In genomic region chr10:45001382-45002148, GRCh38 we compare ENCODE assay signal across 8 cellular contexts. TPM values are rescaled to one million over a fixed set of nuclear protein-coding genes. Genes with fewer than 3 reads are reported as not detected.
DNase-seq lines count a peak whose midpoint lies in the region; ATAC-seq and TF ChIP-seq lines count a peak whose summit lies in the region.

No MANE protein-coding gene starts in this region.

- H3K27me3 ChIP-seq in Panc1 (ENCODE audit: control insufficient read depth, insufficient read depth, low read length): no peaks in the 10 kb centered on the region

- DNase-seq in DMS53 (lab: John Stamatoyannopoulos, UW) (peak; percentile 80), Panc1 (ENCODE audit: low read depth, low spot score) (peak; percentile 62), left cardiac atrium (peak; percentile 83), posterior vena cava (ENCODE audit: low spot score) (peak; percentile 90), NCI-H1694 (lab: John Stamatoyannopoulos, UW) (no peak)
- peak; percentile 57 for DNase-seq in activated naive CD8-positive, alpha-beta T cell treated with anti-CD3 and anti-CD28 coated beads for 36 hours

- peaks cover 20% of the 10 kb centered on the region for H3K4me1 Mint-ChIP-seq in activated naive CD8-positive, alpha-beta T cell treated with anti-CD3 and anti-CD28 coated beads for 36 hours

- TF ChIP-seq CTCF in Panc1 (IDR thresholded peaks at IDR 0.05): no peak

- peak overlapping the region; percentile 94 for H3K27ac Mint-ChIP-seq in activated naive CD8-positive, alpha-beta T cell treated with anti-CD3 and anti-CD28 coated beads for 36 hours

- CTCF ChIA-PET in Panc1 (lab: Charles Lee): interaction anchor here (1.2 kb wide), 1 partner anchor 69 kb away, joined by 4 read pairs; no protein-coding TSS in a partner anchor

- H3K9me3 ChIP-seq in Panc1 (ENCODE audit: control insufficient read depth, insufficient read depth, low read depth, low read length): peaks cover 27% of the 10 kb centered on the region; the same call in 1 of the 2 replicates

- no peaks in the 10 kb centered on the region; the same call in 1 of the 2 replicates for H3K36me3 ChIP-seq in Panc1 (ENCODE audit: control insufficient read depth, insufficient read depth, low read length)

- H3K9me3 Mint-ChIP-seq in activated naive CD8-positive, alpha-beta T cell treated with anti-CD3 and anti-CD28 coated beads for 36 hours: peaks cover 35% of the 10 kb centered on the region

- peak overlapping the region; percentile 93 for H3K27ac ChIP-seq in Panc1 (ENCODE audit: low read length)

- BruUV-seq in Panc1 (replicated peaks; lab: Mats Ljungman, UMichigan): no TSS peak

- POLR2A ChIA-PET in Panc1 (lab: Charles Lee): no interaction called here

- peak overlapping the region; percentile 53 to 60 for H3K4me3 ChIP-seq in Panc1 (ENCODE audit: low read depth in 2 of 2, low read length in 2 of 2)

- ATAC-seq in GM19468 (IDR thresholded peaks at IDR 0.05; ENCODE audit: extremely low read depth, unreplicated experiment) (peak; percentile 60), HG03565 (IDR thresholded peaks at IDR 0.05; ENCODE audit: unreplicated experiment) (peak; percentile 61), Panc1 (peak; percentile 87), left cardiac atrium (peak; percentile 53 to 70)

- H3K36me3 Mint-ChIP-seq in activated naive CD8-positive, alpha-beta T cell treated with anti-CD3 and anti-CD28 coated beads for 36 hours: peaks cover 54% of the 10 kb centered on the region

- in situ Hi-C loops in Panc1 (cut with HindIII; ENCODE audit: low pct_unique_long_range_greater_than_20kb, low sequenced_read_pairs): no loop called here

- intact Hi-C loops in Panc1 (cut with micrococcal nuclease; ENCODE audit: unreplicated experiment): loop anchor here (10.0 kb wide), 1 partner anchor 453 kb away; no protein-coding TSS in a partner anchor
- intact Hi-C loops in left cardiac atrium (cut with DNase I): no loop called here
- intact Hi-C loops in posterior vena cava (cut with DNase I): no loop called here

- peaks cover 9% of the 10 kb centered on the region; the same call in 1 of the 2 replicates for H3K4me1 ChIP-seq in Panc1 (ENCODE audit: control insufficient read depth, insufficient read depth, low read length)

- no peaks in the 10 kb centered on the region for H3K27me3 Mint-ChIP-seq in activated naive CD8-positive, alpha-beta T cell treated with anti-CD3 and anti-CD28 coated beads for 36 hours

- H3K4me3 Mint-ChIP-seq in activated naive CD8-positive, alpha-beta T cell treated with anti-CD3 and anti-CD28 coated beads for 36 hours: peak overlapping the region; percentile 89

RNA-seq across cellular contexts. Expression of gene ZNF22, which starts 0.8 kb away (rescaled TPM):
- total RNA-seq in Panc1 (2021; ENCODE audit: unreplicated experiment) (14.6 TPM), left cardiac atrium (10 to 100 TPM; 18.9 to 21.1 TPM), posterior vena cava (10 to 100 TPM; 17.4 to 19.7 TPM)
- polyA plus RNA-seq in Panc1 (2012; ENCODE audit: insufficient read length): 7.9 TPM
- 10 to 100 TPM; 45.6 to 47.6 TPM for total RNA-seq in activated naive CD8-positive, alpha-beta T cell treated with anti-CD3 and anti-CD28 coated beads for 36 hours

RNA-seq across cellular contexts. Expression of gene DEPP1, which starts 23.0 kb away (rescaled TPM):
- total RNA-seq in Panc1 (2021; ENCODE audit: unreplicated experiment) (16.6 TPM), left cardiac atrium (10 to 100 TPM; 36.7 to 49.2 TPM), posterior vena cava (100 to 1,000 TPM in 1 of 2 donors, 10 to 100 TPM in 1; 58.8 to 105 TPM)
- 26.2 TPM for polyA plus RNA-seq in Panc1 (2012; ENCODE audit: insufficient read length)
- total RNA-seq in activated naive CD8-positive, alpha-beta T cell treated with anti-CD3 and anti-CD28 coated beads for 36 hours: under 1 TPM; 0.12 to 0.49 TPM

RNA-seq across cellular contexts. Expression of gene RASSF4, which starts 42.0 kb away (rescaled TPM):
- 13.9 TPM for total RNA-seq in Panc1 (2021; ENCODE audit: unreplicated experiment)
- 15.7 TPM for polyA plus RNA-seq in Panc1 (2012; ENCODE audit: insufficient read length)
- total RNA-seq in activated naive CD8-positive, alpha-beta T cell treated with anti-CD3 and anti-CD28 coated beads for 36 hours: 1 to 10 TPM; 5.6 to 6.2 TPM
- 10 to 100 TPM; 48.9 to 71.5 TPM for total RNA-seq in left cardiac atrium
- 10 to 100 TPM; 15.5 to 37.9 TPM for total RNA-seq in posterior vena cava

Comparison
In these comparisons a context has a peak if more than half of its experiments do, and no peak if none do; other contexts are left out.
1. RNA of gene DEPP1, which starts 23.0 kb away (total RNA-seq): 58.8 to 105 TPM in posterior vena cava, 36.7 to 49.2 TPM in left cardiac atrium and 16.6 TPM in Panc1 (single experiment); 0.12 to 0.49 TPM in activated naive CD8-positive, alpha-beta T cell treated with anti-CD3 and anti-CD28 coated beads for 36 hours; every median in the first group is over 10 times any median in the second.
2. Peak in every context shown above with its lines, with median percentiles within 50 percentile points of each other: ATAC-seq.